ENCODE assay signal across 1 cellular context in genomic region chr14:54642950-54643695, GRCh38.
TF ChIP-seq lines count a peak whose summit lies in the region.

No MANE protein-coding gene starts in this region.

TF ChIP-seq in K562, 482 proteins besides CTCF, POLR2A, EP300 and RAD21 (continued from another document):
- TF ChIP-seq MGA (IDR thresholded peaks at IDR 0.05) = no peak
